Comparison of ENCODE assay signal across 8 cellular contexts in the genomic region with DNA sequence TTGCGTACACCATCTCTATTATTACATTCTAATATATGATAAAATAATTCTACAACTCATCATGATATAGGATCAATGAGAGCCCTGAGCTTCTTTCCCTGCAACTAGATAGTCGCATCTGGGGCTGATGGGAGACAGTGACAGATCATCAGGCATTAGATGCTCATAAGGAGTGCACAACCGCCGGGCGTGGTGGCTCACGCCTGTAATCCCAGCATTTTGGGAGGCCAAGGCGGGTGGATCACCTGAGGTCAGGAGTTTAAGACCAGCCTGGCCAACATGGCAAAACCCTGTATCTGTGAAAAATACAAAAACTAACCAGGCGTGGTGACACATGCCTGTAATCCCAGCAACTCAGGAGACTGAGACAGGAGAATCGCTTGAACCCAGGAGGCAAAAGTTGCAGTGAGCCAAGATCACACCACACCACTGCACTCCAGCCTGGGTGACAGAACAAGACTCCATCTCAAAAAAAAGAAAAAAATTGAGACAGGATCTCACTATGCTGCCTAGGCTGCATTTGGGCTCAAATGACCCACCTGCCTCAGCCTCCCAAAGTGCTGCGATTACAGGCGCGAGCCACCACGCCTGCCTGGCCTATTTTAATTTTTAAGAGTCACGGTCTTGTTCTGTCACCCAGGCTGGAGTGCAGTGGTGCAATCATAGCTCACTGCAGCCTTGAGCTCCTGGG. TPM values are rescaled to one million over a fixed set of nuclear protein-coding genes. Genes with fewer than 3 reads are reported as not detected.
DNase-seq lines count a peak whose midpoint lies in the region; ATAC-seq and TF ChIP-seq lines count a peak whose summit lies in the region.
"Not testable (repeated sequence)": the region's sequence is repeated elsewhere in the genome, so short reads cannot be mapped to it uniquely, and the experiment has no call there.

No MANE protein-coding gene starts in this region.

- in situ Hi-C loops in astrocyte of the spinal cord (cut with HindIII; ENCODE audit: low sequenced_read_pairs), result not testable (repeated sequence)

- not testable (repeated sequence) for H3K4me1 ChIP-seq in HEK293 (ENCODE audit: control insufficient read depth, insufficient read depth, low read length)

- POLR2A ChIA-PET in HEK293 (lab: Yijun Ruan, JAX), result interaction anchor here (0.6 to 2.9 kb wide), 8 partner anchors 10 to 71 kb away, joined by 3 to 24 read pairs (median 4); no protein-coding TSS in a partner anchor
- POLR2A ChIA-PET in activated CD8-positive, alpha-beta T cell treated with anti-CD3 and anti-CD28 coated beads, Interleukin-2, amount 10 ng/mL, durations not matched to agents 7 days and 5 days (lab: Charles Lee), result interaction anchor here (0.6 to 3.1 kb wide), 15 partner anchors 10 to 178 kb away, joined by 3 to 20 read pairs (median 4); no protein-coding TSS in a partner anchor
- POLR2A ChIA-PET in naive thymus-derived CD8-positive, alpha-beta T cell (lab: Charles Lee), result interaction anchor here (0.6 to 2.5 kb wide), 13 partner anchors 8 to 180 kb away, joined by 3 to 32 read pairs (median 4); no protein-coding TSS in a partner anchor

- H3K4me3 Mint-ChIP-seq in activated CD8-positive, alpha-beta T cell treated with anti-CD3 and anti-CD28 coated beads, Interleukin-2, amount 10 ng/mL, durations not matched to agents 7 days and 5 days, result peak overlapping the region; percentile 96
- peak overlapping the region in 7 of 10 donors; percentile 35 to 100 (median 97) for H3K4me3 Mint-ChIP-seq in naive thymus-derived CD8-positive, alpha-beta T cell
- peak overlapping the region; percentile 99 for H3K4me3 Mint-ChIP-seq in stimulated activated naive CD8-positive, alpha-beta T cell treated with anti-CD3 and anti-CD28 coated beads, Interleukin-15, Interleukin-2, amounts not matched to agents 100 ng/mL and 50 ng/mL, for 24 hours

- peaks cover 24% of the 10 kb centered on the region for H3K4me1 Mint-ChIP-seq in activated CD8-positive, alpha-beta T cell treated with anti-CD3 and anti-CD28 coated beads, Interleukin-2, amount 10 ng/mL, durations not matched to agents 7 days and 5 days (ENCODE audit: low read depth)
- peaks cover 18 to 48% (median 37%) of the 10 kb centered on the region in 4 donors for H3K4me1 Mint-ChIP-seq in naive thymus-derived CD8-positive, alpha-beta T cell
- H3K4me1 Mint-ChIP-seq in stimulated activated naive CD8-positive, alpha-beta T cell treated with anti-CD3 and anti-CD28 coated beads, Interleukin-15, Interleukin-2, amounts not matched to agents 100 ng/mL and 50 ng/mL, for 24 hours (ENCODE audit: low read depth), result peaks cover 42% of the 10 kb centered on the region

- peak overlapping the region; percentile 100 for H3K27ac Mint-ChIP-seq in activated CD8-positive, alpha-beta T cell treated with anti-CD3 and anti-CD28 coated beads, Interleukin-2, amount 10 ng/mL, durations not matched to agents 7 days and 5 days
- peak overlapping the region; percentile 39 to 98 (median 93) for H3K27ac Mint-ChIP-seq in naive thymus-derived CD8-positive, alpha-beta T cell
- H3K27ac Mint-ChIP-seq in stimulated activated naive CD8-positive, alpha-beta T cell treated with anti-CD3 and anti-CD28 coated beads, Interleukin-15, Interleukin-2, amounts not matched to agents 100 ng/mL and 50 ng/mL, for 24 hours, result peak overlapping the region; percentile 95

- H3K36me3 Mint-ChIP-seq in activated CD8-positive, alpha-beta T cell treated with anti-CD3 and anti-CD28 coated beads, Interleukin-2, amount 10 ng/mL, durations not matched to agents 7 days and 5 days (ENCODE audit: low read depth), result peaks cover 59% of the 10 kb centered on the region
- H3K36me3 Mint-ChIP-seq in naive thymus-derived CD8-positive, alpha-beta T cell, result peaks cover 20 to 44% (median 32%) of the 10 kb centered on the region in 3 donors
- H3K36me3 Mint-ChIP-seq in stimulated activated naive CD8-positive, alpha-beta T cell treated with anti-CD3 and anti-CD28 coated beads, Interleukin-15, Interleukin-2, amounts not matched to agents 100 ng/mL and 50 ng/mL, for 24 hours (ENCODE audit: low read depth), result peaks cover 58% of the 10 kb centered on the region

- CTCF ChIA-PET in HEK293 (lab: Yijun Ruan, JAX), result interaction anchor here (0.6 to 2.1 kb wide), 2 partner anchors 9 to 34 kb away, joined by 5 to 11 read pairs; no protein-coding TSS in a partner anchor
- CTCF ChIA-PET in activated CD8-positive, alpha-beta T cell treated with anti-CD3 and anti-CD28 coated beads, Interleukin-2, amount 10 ng/mL, durations not matched to agents 7 days and 5 days (lab: Charles Lee), result interaction anchor here (1.2 to 3.3 kb wide), 2 partner anchors 34 to 140 kb away, joined by 4 to 38 read pairs; no protein-coding TSS in a partner anchor

- H3K36me3 ChIP-seq in HEK293 (ENCODE audit: control insufficient read depth in 2 of 2, insufficient read depth in 1 of 2, low read length in 2 of 2), result peaks cover 7 to 45% of the 10 kb centered on the region in 2 experiments

- not testable (repeated sequence) for TF ChIP-seq CTCF in HEK293 (tag by site-specific recombination; IDR thresholded peaks at IDR 0.05); astrocyte of the spinal cord (IDR thresholded peaks at IDR 0.05; ENCODE audit: low read depth, low read length); fibroblast of the aortic adventitia (IDR thresholded peaks at IDR 0.05; ENCODE audit: insufficient read depth, low read length)

- not testable (repeated sequence) for H3K27ac ChIP-seq in HEK293 (ENCODE audit: extremely low read depth, low read depth, low read length)

- not testable (repeated sequence) for H3K9me3 ChIP-seq in HEK293 (ENCODE audit: control insufficient read depth, insufficient read depth, low read depth, low read length)

- DNase-seq in DMS 273 (lab: John Stamatoyannopoulos, UW; ENCODE audit: unreplicated experiment) (peak; percentile 70), SK-N-DZ (ENCODE audit: low spot score) (peak; percentile 50), astrocyte of the spinal cord (ENCODE audit: low read depth, low spot score) (peak; percentile 43), fibroblast of the aortic adventitia (ENCODE audit: low read depth) (peak; percentile 43)
- peak; percentile 46 for DNase-seq in activated CD8-positive, alpha-beta T cell treated with anti-CD3 and anti-CD28 coated beads, Interleukin-2, amount 10 ng/mL, durations not matched to agents 7 days and 5 days
- DNase-seq in naive thymus-derived CD8-positive, alpha-beta T cell, result peak in 2 of 10 donors; percentile 23 to 30

- H3K9me3 Mint-ChIP-seq in activated CD8-positive, alpha-beta T cell treated with anti-CD3 and anti-CD28 coated beads, Interleukin-2, amount 10 ng/mL, durations not matched to agents 7 days and 5 days (ENCODE audit: insufficient read depth); naive thymus-derived CD8-positive, alpha-beta T cell; stimulated activated naive CD8-positive, alpha-beta T cell treated with anti-CD3 and anti-CD28 coated beads, Interleukin-15, Interleukin-2, amounts not matched to agents 100 ng/mL and 50 ng/mL, for 24 hours: not testable (repeated sequence)

- H3K27me3 Mint-ChIP-seq in activated CD8-positive, alpha-beta T cell treated with anti-CD3 and anti-CD28 coated beads, Interleukin-2, amount 10 ng/mL, durations not matched to agents 7 days and 5 days (ENCODE audit: low read depth); naive thymus-derived CD8-positive, alpha-beta T cell; stimulated activated naive CD8-positive, alpha-beta T cell treated with anti-CD3 and anti-CD28 coated beads, Interleukin-15, Interleukin-2, amounts not matched to agents 100 ng/mL and 50 ng/mL, for 24 hours: not testable (repeated sequence)

- ATAC-seq in activated CD8-positive, alpha-beta T cell treated with anti-CD3 and anti-CD28 coated beads, Interleukin-2, amount 10 ng/mL, durations not matched to agents 7 days and 5 days; naive thymus-derived CD8-positive, alpha-beta T cell: not testable (repeated sequence)

- H3K4me3 ChIP-seq in HEK293 (ENCODE audit: low read depth, low read length); astrocyte of the spinal cord (ENCODE audit: low read depth, low read length); fibroblast of the aortic adventitia (ENCODE audit: low read depth, low read length): not testable (repeated sequence)

TF ChIP-seq in HEK293, 187 proteins besides CTCF, POLR2A, EP300 and RAD21:
- TF ChIP-seq ZNF600 (tag by site-specific recombination; IDR thresholded peaks at IDR 0.05), result 0 out of 2 replicates have a peak, but pooled peaks have one; percentile 23

RNA-seq across cellular contexts. Expression of a gene that starts 5.7 kb away (rescaled TPM):
- 1,790 and 2,058 TPM in 2 replicates for polyA plus RNA-seq in SK-N-DZ (2014; cell fraction: cytosol; rRNA removed)
- polyA plus RNA-seq in SK-N-DZ (2014; cell fraction: nucleus; rRNA removed), result 1,150 and 2,442 TPM in 2 replicates
- total RNA-seq in activated CD8-positive, alpha-beta T cell treated with anti-CD3 and anti-CD28 coated beads, Interleukin-2, amount 10 ng/mL, durations not matched to agents 7 days and 5 days, result over 10,000 TPM; 13,463 to 13,594 TPM
- 3,820 and 8,760 TPM in 2 replicates for total RNA-seq in fibroblast of the aortic adventitia (ENCODE audit: low replicate concordance)
- total RNA-seq in naive thymus-derived CD8-positive, alpha-beta T cell, result 1,000 to 10,000 TPM; 2,640 to 2,674 TPM
- polyA plus RNA-seq in naive thymus-derived CD8-positive, alpha-beta T cell, result over 10,000 TPM; 13,269 to 13,922 (median 13,518) TPM

RNA-seq across cellular contexts. Expression of a gene that starts 11.1 kb away (rescaled TPM):
- 6.6 and 10.6 TPM in 2 replicates for polyA plus RNA-seq in SK-N-DZ (2014; cell fraction: cytosol; rRNA removed)
- polyA plus RNA-seq in SK-N-DZ (2014; cell fraction: nucleus; rRNA removed), result 4.4 and 5.9 TPM in 2 replicates
- total RNA-seq in activated CD8-positive, alpha-beta T cell treated with anti-CD3 and anti-CD28 coated beads, Interleukin-2, amount 10 ng/mL, durations not matched to agents 7 days and 5 days, result 10 to 100 TPM; 15.6 to 16.0 TPM
- 8.4 and 8.6 TPM in 2 replicates for total RNA-seq in fibroblast of the aortic adventitia (ENCODE audit: low replicate concordance)
- 1 to 10 TPM; 8.1 to 9.1 TPM for total RNA-seq in naive thymus-derived CD8-positive, alpha-beta T cell
- polyA plus RNA-seq in naive thymus-derived CD8-positive, alpha-beta T cell, result 1 to 10 TPM in 1 of 3 donors, under 1 TPM in 2; 0.47 to 1.1 (median 0.87) TPM
